Comparison of ENCODE assay signal across 17 cellular contexts in genomic region chr1:61124078-61124477, GRCh38. TPM values are rescaled to one million over a fixed set of nuclear protein-coding genes. Genes with fewer than 3 reads are reported as not detected.
DNase-seq lines count a peak whose midpoint lies in the region; ATAC-seq and TF ChIP-seq lines count a peak whose summit lies in the region.
"Had no signal": no experiment of that assay in that cellular context is flagged by ENCODE, and none has a peak within 500 bp of the region (broad histone marks: within the 10 kb centered on the region; RNA-seq: fewer than 3 reads in every experiment).

No MANE protein-coding gene starts in this region.

- peaks cover 8 to 88% (median 62%) of the 10 kb centered on the region in 9 donors for H3K4me1 ChIP-seq in heart right ventricle
- peaks cover 51 to 66% of the 10 kb centered on the region in 2 donors for H3K4me1 ChIP-seq in thyroid gland

- H3K36me3 ChIP-seq in heart right ventricle (no peaks in the 10 kb centered on the region), thyroid gland (no peaks in the 10 kb centered on the region)
- H3K36me3 ChIP-seq: stomach, upper lobe of left lung had no signal

- DNase-seq in heart right ventricle (no peak), left ventricle myocardium superior (no peak), caudate nucleus (lab: John Stamatoyannopoulos, UW) (no peak), pons (ENCODE audit: low spot score) (peak; percentile 65), thyroid gland (no peak), GOT3 (lab: John Stamatoyannopoulos, UW) (no peak), NCI-H128 (lab: John Stamatoyannopoulos, UW; ENCODE audit: unreplicated experiment) (no peak)
- DNase-seq: activated CD4-positive, CD25-positive, alpha-beta regulatory T cell treated with anti-CD3 and anti-CD28 coated beads, Interleukin-2, amount 50 U/mL, for 72 hours; activated CD8-positive, alpha-beta T cell treated with anti-CD3 and anti-CD28 coated beads, Interleukin-2, amount 10 ng/mL, durations not matched to agents 7 days and 5 days; activated gamma-delta T cell treated with Interleukin-2 at 50 U/mL for 16 hours; DND-41; effector CD4-positive, alpha-beta T cell; H7; NCI-H2107; SK-N-SH; upper lobe of left lung had no signal

- no peak for TF ChIP-seq CTCF in heart right ventricle (IDR thresholded peaks at IDR 0.05)
- TF ChIP-seq CTCF in thyroid gland (IDR thresholded peaks at IDR 0.05), result no peak

- H3K9me3 ChIP-seq in heart right ventricle, result no peaks in the 10 kb centered on the region
- H3K9me3 ChIP-seq in thyroid gland, result no peaks in the 10 kb centered on the region
- H3K9me3 ChIP-seq: SK-N-SH, stomach, upper lobe of left lung had no signal

- H3K4me3 ChIP-seq in heart right ventricle (no peak overlapping the region), thyroid gland (replicated peaks in 1 of 3) (no peak overlapping the region)
- H3K4me3 ChIP-seq: upper lobe of left lung had no signal

- WGBS in heart right ventricle, 2 donors, result 39 to 49% methylated on average over 2 of the region's 2 CpGs
- WGBS in thyroid gland, 2 donors, result 72 to 80% methylated on average over 2 of the region's 2 CpGs

- H3K27ac ChIP-seq in heart right ventricle (peak overlapping the region in 7 of 10 donors; percentile 47 to 85 (median 76)), caudate nucleus (ENCODE audit: low read depth, low read length) (peak overlapping the region; percentile 78), thyroid gland (peak overlapping the region; percentile 30 to 64 (median 54))
- H3K27ac ChIP-seq: upper lobe of left lung had no signal

- intact Hi-C loops in heart right ventricle (cut with DNase I) (loop anchor here in 4 of 10 donors (5.0 to 10.0 kb wide), 5 partner anchors 37 to 72 kb away; partner anchors contain the start of gene NFIA (in 3 of the 4)), left ventricle myocardium superior (cut with micrococcal nuclease) (no loop called here), thyroid gland (cut with DNase I) (no loop called here)

- no peak for ATAC-seq in heart right ventricle
- no peak for ATAC-seq in left ventricle myocardium superior
- ATAC-seq: activated CD8-positive, alpha-beta T cell treated with anti-CD3 and anti-CD28 coated beads, Interleukin-2, amount 10 ng/mL, durations not matched to agents 7 days and 5 days had no signal

- H3K27me3 ChIP-seq in heart right ventricle, result no peaks in the 10 kb centered on the region
- no peaks in the 10 kb centered on the region for H3K27me3 ChIP-seq in thyroid gland
- H3K27me3 ChIP-seq: stomach, upper lobe of left lung had no signal

- no peak for TF ChIP-seq POLR2A in thyroid gland (IDR thresholded peaks at IDR 0.05)

RNA-seq across cellular contexts. Expression of gene NFIA, which starts 41.7 kb away (rescaled TPM):
- total RNA-seq in heart right ventricle (100 to 1,000 TPM in 4 of 10 donors, 10 to 100 TPM in 6; 82.4 to 117 (median 97.5) TPM), left ventricle myocardium superior (102 TPM), thyroid gland (100 to 1,000 TPM; 105 to 149 (median 118) TPM)
- 10 to 100 TPM; 11.2 to 24.9 TPM for polyA plus RNA-seq in heart right ventricle
